ENCODE assay signal across 8 cellular contexts in the genomic region with DNA sequence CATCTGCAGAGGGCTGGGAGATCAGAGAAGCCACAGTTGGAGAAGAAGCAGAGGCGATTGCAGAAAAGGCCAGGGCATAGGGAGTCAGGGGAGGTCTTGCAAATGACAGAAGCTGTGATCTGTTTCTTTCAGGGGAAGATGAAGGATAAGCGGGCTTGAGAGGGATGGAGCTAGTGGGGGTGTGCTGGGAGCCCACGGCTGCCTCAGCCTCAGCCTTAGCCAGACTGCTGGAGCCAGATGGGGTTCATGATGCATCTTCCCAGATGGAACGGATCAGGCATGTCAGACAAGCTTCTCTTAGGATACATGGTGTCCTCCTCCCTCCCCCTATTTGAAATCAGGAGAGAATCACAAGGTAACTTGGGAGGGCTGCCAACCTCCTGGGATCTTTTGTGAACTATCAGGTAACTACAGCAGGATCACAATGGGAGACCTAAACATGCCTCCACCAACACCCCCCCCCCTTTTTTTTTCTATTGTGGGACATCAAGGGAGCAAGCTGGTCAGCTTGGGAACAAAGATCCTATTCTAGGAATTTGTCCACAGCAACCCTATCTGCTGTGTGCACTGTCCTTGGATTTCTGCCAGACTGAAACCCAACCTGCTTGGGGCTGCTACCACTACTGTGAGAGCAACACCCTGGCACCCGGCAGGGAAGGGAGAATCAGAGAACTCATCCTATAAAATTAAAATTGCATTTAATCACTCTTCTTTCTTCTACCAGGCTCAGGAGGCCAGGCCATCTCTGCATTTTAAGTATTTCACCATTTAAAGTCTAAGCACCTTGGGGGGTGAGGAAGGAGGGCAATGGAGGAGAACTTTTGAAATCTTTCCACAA. TPM values are rescaled to one million over a fixed set of nuclear protein-coding genes. Genes with fewer than 3 reads are reported as not detected.
DNase-seq lines count a peak whose midpoint lies in the region; FAIRE-seq and TF ChIP-seq lines count a peak whose summit lies in the region.

No MANE protein-coding gene starts in this region.

- H3K4me1 ChIP-seq in ES-I3 (ENCODE audit: insufficient read depth, low read length) (peaks cover 45% of the 10 kb centered on the region), H1 (replicated peaks in 1 of 4; ENCODE audit: control insufficient read depth in 3 of 4, insufficient read depth in 4 of 4, low read length in 3 of 4) (peaks cover 9 to 17% (median 14%) of the 10 kb centered on the region in 4 experiments)

- H3K4me3 ChIP-seq in H1 (ENCODE audit: extremely low read depth in 1 of 4, insufficient read depth in 2 of 4, low read depth in 3 of 4, low read length in 4 of 4): peak overlapping the region in 1 of 4 experiments; percentile 8; a peak in 2 of 8 replicates

- peak overlapping the region; percentile 81 for H2BK12ac ChIP-seq in H1 (ENCODE audit: low read depth, low read length)

- H3K4me3 Mint-ChIP-seq in neural crest cell: no peak overlapping the region

- H3K27me3 Mint-ChIP-seq in neural crest cell (ENCODE audit: low read depth): no peaks in the 10 kb centered on the region

- no peaks in the 10 kb centered on the region; the same call in 1 of the 2 replicates for H3K79me1 ChIP-seq in H1 (ENCODE audit: low read depth, low read length)

- no peak overlapping the region for H3K4ac ChIP-seq in H1 (replicated peaks; ENCODE audit: insufficient read length, low read depth, low read length)

- POLR2A ChIA-PET in H1 (lab: Charles Lee; ENCODE audit: partially characterized antibody): interaction anchor here (0.8 to 4.1 kb wide), 4 partner anchors 8 to 168 kb away, joined by 3 to 41 read pairs (median 4); a partner anchor contains a TSS

- H2BK5ac ChIP-seq in H1 (ENCODE audit: low read depth, low read length): peak overlapping the region; percentile 6; the same call in 1 of the 2 replicates

- no peak for TF ChIP-seq RAD21 in H1 (IDR thresholded peaks at IDR 0.05 in 1 of 2, conservative IDR thresholded peaks at IDR 0.05 in 1 of 2; ENCODE audit: low read depth in 2 of 2, low read length in 2 of 2)

- H2AFZ ChIP-seq in H1 (ENCODE audit: low read length): no peak overlapping the region

- H3K36me3 Mint-ChIP-seq in neural crest cell (ENCODE audit: low read depth): no peaks in the 10 kb centered on the region

- no peak overlapping the region for H4K91ac ChIP-seq in H1 (replicated peaks; ENCODE audit: insufficient read length, low read length)

- no peak overlapping the region; the same call in 1 of the 2 replicates for H3K27ac ChIP-seq in H1 (ENCODE audit: low read depth, low read length)

- peak; percentile 10 for DNase-seq in NCI-H446 treated with DMSO at 0.1 percent for 48 hours (lab: John Stamatoyannopoulos, UW)
- DNase-seq in H1 (ENCODE audit: low read depth in 1 of 2, low spot score in 2 of 2): no peak
- no peak for DNase-seq in neural crest cell (ENCODE audit: low read depth, low spot score)
- DNase-seq in NK-92 (lab: John Stamatoyannopoulos, UW; ENCODE audit: unreplicated experiment): no peak
- DNase-seq in activated CD4-positive, CD25-positive, alpha-beta regulatory T cell treated with anti-CD3 and anti-CD28 coated beads, Interleukin-2, amount 50 U/mL, for 72 hours: no peak
- no peak for DNase-seq in superior temporal gyrus (ENCODE audit: extremely low spot score)
- no peak for DNase-seq in stimulated activated CD4-positive, alpha-beta T cell treated with anti-CD3 and anti-CD28 coated beads, Interleukin-4, amount 100 ng/mL, for 24 hours

- H3K18ac ChIP-seq in H1 (ENCODE audit: extremely low read depth, low read length): no peak overlapping the region; the same call in 1 of the 2 replicates

- no peaks in the 10 kb centered on the region for H3K36me3 ChIP-seq in ES-I3 (ENCODE audit: insufficient read depth, low read length)
- H3K36me3 ChIP-seq in H1 (ENCODE audit: control insufficient read depth in 2 of 4, insufficient read depth in 4 of 4, low read length in 3 of 4): no peaks in the 10 kb centered on the region

- 78% methylated on average over 5 of the region's 5 CpGs; no CpG with 5 or more reads in 1 of the 2 experiments for WGBS in H1 (ENCODE audit: extremely low coverage in 1 of 2, insufficient coverage in 1 of 2, insufficient read length in 1 of 2, insufficient replicate concordance in 2 of 2, low coverage in 1 of 2, low lambda C conversion rate in 2 of 2, missing lambda C conversion rate in 1 of 2), 2 experiments

- H2BK15ac ChIP-seq in H1 (ENCODE audit: low read length): no peak overlapping the region

- H3K23ac ChIP-seq in H1 (ENCODE audit: insufficient read length): no peak overlapping the region

- no peak overlapping the region for H3K14ac ChIP-seq in H1 (ENCODE audit: insufficient read length)

- H3K27ac Mint-ChIP-seq in neural crest cell (ENCODE audit: unreplicated experiment): peak overlapping the region; percentile 52

- H3K9ac ChIP-seq in ES-I3 (ENCODE audit: low read depth, low read length) (peak overlapping the region; percentile 17), H1 (replicated peaks in 1 of 4; ENCODE audit: extremely low read depth in 1 of 4, low read depth in 3 of 4, low read length in 3 of 4) (no peak overlapping the region; a peak in 1 of 7 replicates)

- peak overlapping the region; percentile 49; the same call in 1 of the 2 replicates for H2BK20ac ChIP-seq in H1 (ENCODE audit: low read length)

- H3K4me1 Mint-ChIP-seq in neural crest cell: peaks cover 22% of the 10 kb centered on the region

- TF ChIP-seq EP300 in H1 (IDR thresholded peaks at IDR 0.05; ENCODE audit: borderline replicate concordance in 1 of 2, low read depth in 2 of 2, low read length in 2 of 2): no peak

- no peaks in the 10 kb centered on the region for H4K20me1 ChIP-seq in H1 (replicated peaks in 1 of 2; ENCODE audit: control insufficient read depth in 1 of 2, insufficient read depth in 2 of 2, low read length in 2 of 2)

- no peak overlapping the region for H4K5ac ChIP-seq in H1 (ENCODE audit: insufficient read length, low read depth, low read length)

- peak overlapping the region; percentile 17 to 66 for H3K4me2 ChIP-seq in H1 (ENCODE audit: insufficient read depth in 1 of 2, low read depth in 2 of 2, low read length in 2 of 2)

- H3K9me3 Mint-ChIP-seq in neural crest cell: no peaks in the 10 kb centered on the region

- no peaks in the 10 kb centered on the region for H3K79me2 ChIP-seq in H1 (ENCODE audit: control insufficient read depth in 1 of 2, insufficient read depth in 2 of 2, low read length in 2 of 2)

- TF ChIP-seq CTCF in H1 (IDR thresholded peaks at IDR 0.05; ENCODE audit: control extremely low read depth in 1 of 3, insufficient read depth in 1 of 3, low read depth in 1 of 3, low read length in 3 of 3): no peak
- TF ChIP-seq CTCF in neural crest cell (conservative IDR thresholded peaks at IDR 0.05): no peak

- FAIRE-seq in H1 (lab: Jason Lieb, UNC): no peak

- H3K9me3 ChIP-seq in ES-I3 (ENCODE audit: control insufficient read depth, insufficient read depth, low read length) (no peaks in the 10 kb centered on the region), H1 (ENCODE audit: insufficient read depth in 2 of 2, low read depth in 1 of 2, low read length in 1 of 2) (no peaks in the 10 kb centered on the region)

- peak in 1 of 2 experiments; percentile 28; a peak in 1 of 3 replicates for TF ChIP-seq POLR2A in H1 (IDR thresholded peaks at IDR 0.05; ENCODE audit: control extremely low read depth in 1 of 2, low read depth in 2 of 2, low read length in 2 of 2)

- no peak overlapping the region for H3K56ac ChIP-seq in H1 (replicated peaks; ENCODE audit: insufficient read length, low read depth, low read length)

- CTCF ChIA-PET in H1 (lab: Charles Lee; ENCODE audit: partially characterized antibody): interaction anchor here (0.6 to 1.2 kb wide), 2 partner anchors 11 to 23 kb away, joined by 3 to 4 read pairs; no protein-coding TSS in a partner anchor

- H2AK5ac ChIP-seq in H1 (ENCODE audit: low read depth, low read length): peak overlapping the region; percentile 89; the same call in 1 of the 2 replicates

- no peaks in the 10 kb centered on the region for H3K27me3 ChIP-seq in H1 (replicated peaks in 1 of 4; ENCODE audit: control insufficient read depth in 3 of 4, extremely low read depth in 1 of 4, insufficient read depth in 3 of 4, low read length in 3 of 4)

- no peak overlapping the region for H2BK120ac ChIP-seq in H1 (replicated peaks; ENCODE audit: low read depth, low read length)

- no peaks in the 10 kb centered on the region for H3K23me2 ChIP-seq in H1 (ENCODE audit: low read depth, low read length)

- no peak overlapping the region for H4K8ac ChIP-seq in H1 (ENCODE audit: extremely low read depth, insufficient read depth, low read length)

TF ChIP-seq in H1, 55 proteins besides CTCF, POLR2A, EP300 and RAD21:
- TF ChIP-seq SIN3A (conservative IDR thresholded peaks at IDR 0.05 in 1 of 2, IDR thresholded peaks at IDR 0.05 in 1 of 2; ENCODE audit: low read depth in 1 of 2, low read length in 2 of 2) (0 out of 4 replicates have a peak, but pooled peaks of 1 of the 2 experiments have one; percentile 10), FOSL1 (IDR thresholded peaks at IDR 0.05; ENCODE audit: insufficient read depth, low read depth, low read length) (no peak), CHD1 (IDR thresholded peaks at IDR 0.05; ENCODE audit: low read depth, low read length) (no peak), HDAC6 (IDR thresholded peaks at IDR 0.05; ENCODE audit: low read depth, low read length) (no peak)

RNA-seq across cellular contexts. Expression of a gene that starts 10.7 kb away (rescaled TPM):
- 271 and 275 TPM in 2 replicates for total RNA-seq in H1 (2021; fragmentation: NEBNext Ultra II Directional; extraction: Animal tissue kit (Norgen Biotek cat#: 25700))
- polyA plus RNA-seq in H1 (2011; rRNA removed): 86.1 and 108 TPM in 2 replicates
- 68.1 TPM for polyA plus RNA-seq in H1 (2011; cell fraction: cytosol; rRNA removed)
- 223 TPM for polyA plus RNA-seq in H1 (2011; cell fraction: nucleus; rRNA removed)
- 156 to 188 TPM (median 182 TPM) in 4 replicates for polyA plus RNA-seq in H1 (2012, experiment 1 of 2)
- polyA plus RNA-seq in H1 (2012, experiment 2 of 2): 31.3 TPM
- polyA plus RNA-seq in H1 (2013, experiment 1 of 2): 215 TPM
- polyA plus RNA-seq in H1 (2013, experiment 2 of 2): 215 TPM
- 236 and 249 TPM in 2 replicates for polyA minus RNA-seq in H1 (2011; rRNA and poly(A)+ RNA removed)
- 106 TPM for polyA minus RNA-seq in H1 (2011; cell fraction: cytosol; rRNA and poly(A)+ RNA removed)
- 156 TPM for polyA minus RNA-seq in H1 (2011; cell fraction: nucleus; rRNA and poly(A)+ RNA removed)
- 234 and 242 TPM in 2 replicates for total RNA-seq in neural crest cell
